ENCODE assay signal across 1 cellular context in the genomic region with DNA sequence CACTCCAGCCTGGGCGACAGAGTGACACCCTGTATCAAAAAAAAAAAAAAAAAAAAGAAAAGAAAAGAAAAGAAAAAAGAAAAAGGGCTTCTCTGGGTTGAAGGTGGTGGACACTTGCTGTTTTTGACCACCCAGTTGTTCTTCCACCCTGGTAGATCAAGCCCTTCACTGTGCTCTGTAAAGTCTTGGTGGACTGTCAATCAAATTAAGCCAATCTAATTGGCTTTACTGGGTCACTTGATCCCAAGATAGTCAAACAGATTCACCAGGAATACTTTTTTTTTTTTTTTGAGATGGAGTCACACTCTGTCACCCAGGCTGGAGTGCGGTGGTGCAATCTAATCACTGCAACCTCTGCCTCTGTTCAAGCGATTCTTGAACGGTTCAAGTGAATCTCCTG.
A peak's percentile ranks its signal among the peaks of the same experiment; 100 is the strongest.
TF ChIP-seq lines count a peak whose summit lies in the region.

No MANE protein-coding gene starts in this region.

TF ChIP-seq in HEK293T, 16 proteins besides CTCF, POLR2A, EP300 and RAD21 (continued from another document):
- TF ChIP-seq PKNOX1 (IDR thresholded peaks at IDR 0.05): peak; percentile 79
- no peak for TF ChIP-seq BHLHE40 (IDR thresholded peaks at IDR 0.05; ENCODE audit: borderline replicate concordance)
- no peak for TF ChIP-seq TARDBP (IDR thresholded peaks at IDR 0.05)
- no peak for TF ChIP-seq HDGF (IDR thresholded peaks at IDR 0.05; ENCODE audit: borderline replicate concordance)
